ENCODE assay signal across 1 cellular context in the genomic region with DNA sequence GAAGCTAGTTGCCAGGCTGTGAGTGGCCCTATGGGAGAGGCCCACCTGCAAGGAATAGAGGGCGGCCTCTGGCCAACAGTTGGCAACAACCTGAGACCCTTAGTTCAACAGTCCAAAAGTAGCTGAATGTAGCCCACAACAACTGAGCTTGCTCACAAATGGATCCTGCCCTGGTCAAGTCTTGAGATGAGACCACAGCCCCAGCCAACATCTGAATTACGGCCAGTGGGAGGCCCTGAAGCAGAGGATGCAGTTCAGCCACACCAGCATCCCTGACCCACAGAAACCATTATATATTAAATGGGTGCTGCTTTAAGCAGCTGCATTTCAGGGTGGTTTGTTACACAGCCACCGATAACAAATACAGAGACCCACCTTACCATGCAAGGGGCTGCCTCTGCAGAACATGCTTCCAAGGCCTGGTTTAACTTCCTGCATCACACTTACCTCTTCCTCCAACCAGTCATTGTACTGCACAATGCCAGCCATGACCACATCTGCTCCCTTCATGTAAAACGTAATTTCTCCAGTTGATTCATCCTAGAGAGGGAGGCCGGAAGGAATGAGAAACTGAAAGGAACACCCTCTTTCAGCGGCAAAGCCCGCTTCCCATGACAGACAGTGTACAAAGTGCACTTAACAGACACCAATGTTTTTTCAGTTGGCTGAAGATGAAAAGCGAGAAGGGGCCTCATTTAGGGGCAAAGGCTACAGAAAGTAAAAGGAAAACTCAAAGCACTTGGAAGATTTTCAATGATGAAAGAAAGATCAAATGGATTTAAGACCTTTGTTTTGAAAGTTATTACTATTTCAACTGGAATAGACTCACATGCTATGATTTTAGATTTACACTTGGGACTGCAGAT.
TF ChIP-seq lines count a peak whose summit lies in the region.

No MANE protein-coding gene starts in this region.

TF ChIP-seq in HepG2, 621 proteins besides CTCF, POLR2A, EP300 and RAD21 (continued from another document and continues in another):
- TF ChIP-seq, protein P1, sequence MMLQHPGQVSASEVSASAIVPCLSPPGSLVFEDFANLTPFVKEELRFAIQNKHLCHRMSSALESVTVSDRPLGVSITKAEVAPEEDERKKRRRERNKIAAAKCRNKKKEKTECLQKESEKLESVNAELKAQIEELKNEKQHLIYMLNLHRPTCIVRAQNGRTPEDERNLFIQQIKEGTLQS (CRISPR knock-in tag; IDR thresholded peaks at IDR 0.05), result no peak; the same call in 1 of the 2 replicates
- TF ChIP-seq RBAK (CRISPR knock-in tag; IDR thresholded peaks at IDR 0.05) (peak; percentile 98), GATAD1 (CRISPR knock-in tag; IDR thresholded peaks at IDR 0.05) (no peak), NR2C2 (CRISPR knock-in tag; IDR thresholded peaks at IDR 0.05; ENCODE audit: borderline replicate concordance) (no peak), RARG (CRISPR knock-in tag; IDR thresholded peaks at IDR 0.05; ENCODE audit: low read depth) (no peak), ZC3H4 (CRISPR knock-in tag; IDR thresholded peaks at IDR 0.05; ENCODE audit: borderline replicate concordance) (0 out of 2 replicates have a peak, but pooled peaks have one; percentile 33), HOXD1 (CRISPR knock-in tag; IDR thresholded peaks at IDR 0.05) (no peak), KLF12 (CRISPR knock-in tag; IDR thresholded peaks at IDR 0.05; ENCODE audit: borderline replicate concordance) (no peak), PTBP1 (IDR thresholded peaks at IDR 0.05; ENCODE audit: low read depth, low read length, poor library complexity, severe bottlenecking) (no peak), SNAPC2 (CRISPR knock-in tag; IDR thresholded peaks at IDR 0.05) (no peak; the same call in 1 of the 2 replicates), AGO1 (IDR thresholded peaks at IDR 0.05; ENCODE audit: low read depth, low read length, poor library complexity, severe bottlenecking) (no peak), TBP (CRISPR knock-in tag; IDR thresholded peaks at IDR 0.05) (no peak), ZSCAN22 (CRISPR knock-in tag; IDR thresholded peaks at IDR 0.05) (no peak), SIX4 (CRISPR knock-in tag; IDR thresholded peaks at IDR 0.05) (peak; percentile 43; the same call in 1 of the 2 replicates), ZNF253 (CRISPR knock-in tag; IDR thresholded peaks at IDR 0.05; ENCODE audit: borderline replicate concordance) (no peak), NCOR1 (IDR thresholded peaks at IDR 0.05; ENCODE audit: borderline replicate concordance, low read length) (peak; percentile 84), ZNF792 (CRISPR knock-in tag; IDR thresholded peaks at IDR 0.05) (no peak), TCF12 (IDR thresholded peaks at IDR 0.05) (no peak), TCF12 (CRISPR knock-in tag; IDR thresholded peaks at IDR 0.05) (no peak), ELF1 (CRISPR knock-in tag; IDR thresholded peaks at IDR 0.05) (peak; percentile 39; the same call in 1 of the 2 replicates), ZNF674 (CRISPR knock-in tag; IDR thresholded peaks at IDR 0.05; ENCODE audit: low read depth) (no peak), SPEN (CRISPR knock-in tag; IDR thresholded peaks at IDR 0.05; ENCODE audit: low read depth) (0 out of 2 replicates have a peak, but pooled peaks have one; percentile 25), CEBPB (IDR thresholded peaks at IDR 0.05; ENCODE audit: borderline replicate concordance, low read depth, low read length) (no peak), ZNF20 (CRISPR knock-in tag; IDR thresholded peaks at IDR 0.05) (peak; percentile 100), SP2 (CRISPR knock-in tag; IDR thresholded peaks at IDR 0.05) (no peak)
- TF ChIP-seq, protein P2, sequence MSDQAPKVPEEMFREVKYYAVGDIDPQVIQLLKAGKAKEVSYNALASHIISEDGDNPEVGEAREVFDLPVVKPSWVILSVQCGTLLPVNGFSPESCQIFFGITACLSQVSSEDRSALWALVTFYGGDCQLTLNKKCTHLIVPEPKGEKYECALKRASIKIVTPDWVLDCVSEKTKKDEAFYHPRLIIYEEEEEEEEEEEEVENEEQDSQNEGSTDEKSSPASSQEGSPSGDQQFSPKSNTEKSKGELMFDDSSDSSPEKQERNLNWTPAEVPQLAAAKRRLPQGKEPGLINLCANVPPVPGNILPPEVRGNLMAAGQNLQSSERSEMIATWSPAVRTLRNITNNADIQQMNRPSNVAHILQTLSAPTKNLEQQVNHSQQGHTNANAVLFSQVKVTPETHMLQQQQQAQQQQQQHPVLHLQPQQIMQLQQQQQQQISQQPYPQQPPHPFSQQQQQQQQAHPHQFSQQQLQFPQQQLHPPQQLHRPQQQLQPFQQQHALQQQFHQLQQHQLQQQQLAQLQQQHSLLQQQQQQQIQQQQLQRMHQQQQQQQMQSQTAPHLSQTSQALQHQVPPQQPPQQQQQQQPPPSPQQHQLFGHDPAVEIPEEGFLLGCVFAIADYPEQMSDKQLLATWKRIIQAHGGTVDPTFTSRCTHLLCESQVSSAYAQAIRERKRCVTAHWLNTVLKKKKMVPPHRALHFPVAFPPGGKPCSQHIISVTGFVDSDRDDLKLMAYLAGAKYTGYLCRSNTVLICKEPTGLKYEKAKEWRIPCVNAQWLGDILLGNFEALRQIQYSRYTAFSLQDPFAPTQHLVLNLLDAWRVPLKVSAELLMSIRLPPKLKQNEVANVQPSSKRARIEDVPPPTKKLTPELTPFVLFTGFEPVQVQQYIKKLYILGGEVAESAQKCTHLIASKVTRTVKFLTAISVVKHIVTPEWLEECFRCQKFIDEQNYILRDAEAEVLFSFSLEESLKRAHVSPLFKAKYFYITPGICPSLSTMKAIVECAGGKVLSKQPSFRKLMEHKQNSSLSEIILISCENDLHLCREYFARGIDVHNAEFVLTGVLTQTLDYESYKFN (CRISPR knock-in tag; conservative IDR thresholded peaks at IDR 0.05), result peak; percentile 99
- TF ChIP-seq, protein P3, sequence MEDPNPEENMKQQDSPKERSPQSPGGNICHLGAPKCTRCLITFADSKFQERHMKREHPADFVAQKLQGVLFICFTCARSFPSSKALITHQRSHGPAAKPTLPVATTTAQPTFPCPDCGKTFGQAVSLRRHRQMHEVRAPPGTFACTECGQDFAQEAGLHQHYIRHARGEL (CRISPR knock-in tag; IDR thresholded peaks at IDR 0.05), result no peak
- TF ChIP-seq, protein P4, sequence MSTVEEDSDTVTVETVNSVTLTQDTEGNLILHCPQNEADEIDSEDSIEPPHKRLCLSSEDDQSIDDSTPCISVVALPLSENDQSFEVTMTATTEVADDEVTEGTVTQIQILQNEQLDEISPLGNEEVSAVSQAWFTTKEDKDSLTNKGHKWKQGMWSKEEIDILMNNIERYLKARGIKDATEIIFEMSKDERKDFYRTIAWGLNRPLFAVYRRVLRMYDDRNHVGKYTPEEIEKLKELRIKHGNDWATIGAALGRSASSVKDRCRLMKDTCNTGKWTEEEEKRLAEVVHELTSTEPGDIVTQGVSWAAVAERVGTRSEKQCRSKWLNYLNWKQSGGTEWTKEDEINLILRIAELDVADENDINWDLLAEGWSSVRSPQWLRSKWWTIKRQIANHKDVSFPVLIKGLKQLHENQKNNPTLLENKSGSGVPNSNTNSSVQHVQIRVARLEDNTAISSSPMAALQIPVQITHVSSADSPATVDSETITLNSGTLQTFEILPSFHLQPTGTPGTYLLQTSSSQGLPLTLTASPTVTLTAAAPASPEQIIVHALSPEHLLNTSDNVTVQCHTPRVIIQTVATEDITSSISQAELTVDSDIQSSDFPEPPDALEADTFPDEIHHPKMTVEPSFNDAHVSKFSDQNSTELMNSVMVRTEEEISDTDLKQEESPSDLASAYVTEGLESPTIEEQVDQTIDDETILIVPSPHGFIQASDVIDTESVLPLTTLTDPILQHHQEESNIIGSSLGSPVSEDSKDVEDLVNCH (CRISPR knock-in tag; IDR thresholded peaks at IDR 0.05), result no peak
- TF ChIP-seq, protein P5, sequence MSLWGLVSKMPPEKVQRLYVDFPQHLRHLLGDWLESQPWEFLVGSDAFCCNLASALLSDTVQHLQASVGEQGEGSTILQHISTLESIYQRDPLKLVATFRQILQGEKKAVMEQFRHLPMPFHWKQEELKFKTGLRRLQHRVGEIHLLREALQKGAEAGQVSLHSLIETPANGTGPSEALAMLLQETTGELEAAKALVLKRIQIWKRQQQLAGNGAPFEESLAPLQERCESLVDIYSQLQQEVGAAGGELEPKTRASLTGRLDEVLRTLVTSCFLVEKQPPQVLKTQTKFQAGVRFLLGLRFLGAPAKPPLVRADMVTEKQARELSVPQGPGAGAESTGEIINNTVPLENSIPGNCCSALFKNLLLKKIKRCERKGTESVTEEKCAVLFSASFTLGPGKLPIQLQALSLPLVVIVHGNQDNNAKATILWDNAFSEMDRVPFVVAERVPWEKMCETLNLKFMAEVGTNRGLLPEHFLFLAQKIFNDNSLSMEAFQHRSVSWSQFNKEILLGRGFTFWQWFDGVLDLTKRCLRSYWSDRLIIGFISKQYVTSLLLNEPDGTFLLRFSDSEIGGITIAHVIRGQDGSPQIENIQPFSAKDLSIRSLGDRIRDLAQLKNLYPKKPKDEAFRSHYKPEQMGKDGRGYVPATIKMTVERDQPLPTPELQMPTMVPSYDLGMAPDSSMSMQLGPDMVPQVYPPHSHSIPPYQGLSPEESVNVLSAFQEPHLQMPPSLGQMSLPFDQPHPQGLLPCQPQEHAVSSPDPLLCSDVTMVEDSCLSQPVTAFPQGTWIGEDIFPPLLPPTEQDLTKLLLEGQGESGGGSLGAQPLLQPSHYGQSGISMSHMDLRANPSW (CRISPR knock-in tag; IDR thresholded peaks at IDR 0.05; ENCODE audit: borderline replicate concordance), result no peak
- TF ChIP-seq, protein P6, sequence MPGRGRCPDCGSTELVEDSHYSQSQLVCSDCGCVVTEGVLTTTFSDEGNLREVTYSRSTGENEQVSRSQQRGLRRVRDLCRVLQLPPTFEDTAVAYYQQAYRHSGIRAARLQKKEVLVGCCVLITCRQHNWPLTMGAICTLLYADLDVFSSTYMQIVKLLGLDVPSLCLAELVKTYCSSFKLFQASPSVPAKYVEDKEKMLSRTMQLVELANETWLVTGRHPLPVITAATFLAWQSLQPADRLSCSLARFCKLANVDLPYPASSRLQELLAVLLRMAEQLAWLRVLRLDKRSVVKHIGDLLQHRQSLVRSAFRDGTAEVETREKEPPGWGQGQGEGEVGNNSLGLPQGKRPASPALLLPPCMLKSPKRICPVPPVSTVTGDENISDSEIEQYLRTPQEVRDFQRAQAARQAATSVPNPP (CRISPR knock-in tag; IDR thresholded peaks at IDR 0.05), result no peak
- TF ChIP-seq, protein P7, sequence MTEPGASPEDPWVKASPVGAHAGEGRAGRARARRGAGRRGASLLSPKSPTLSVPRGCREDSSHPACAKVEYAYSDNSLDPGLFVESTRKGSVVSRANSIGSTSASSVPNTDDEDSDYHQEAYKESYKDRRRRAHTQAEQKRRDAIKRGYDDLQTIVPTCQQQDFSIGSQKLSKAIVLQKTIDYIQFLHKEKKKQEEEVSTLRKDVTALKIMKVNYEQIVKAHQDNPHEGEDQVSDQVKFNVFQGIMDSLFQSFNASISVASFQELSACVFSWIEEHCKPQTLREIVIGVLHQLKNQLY (CRISPR knock-in tag; IDR thresholded peaks at IDR 0.05), result no peak
- TF ChIP-seq, protein P8, sequence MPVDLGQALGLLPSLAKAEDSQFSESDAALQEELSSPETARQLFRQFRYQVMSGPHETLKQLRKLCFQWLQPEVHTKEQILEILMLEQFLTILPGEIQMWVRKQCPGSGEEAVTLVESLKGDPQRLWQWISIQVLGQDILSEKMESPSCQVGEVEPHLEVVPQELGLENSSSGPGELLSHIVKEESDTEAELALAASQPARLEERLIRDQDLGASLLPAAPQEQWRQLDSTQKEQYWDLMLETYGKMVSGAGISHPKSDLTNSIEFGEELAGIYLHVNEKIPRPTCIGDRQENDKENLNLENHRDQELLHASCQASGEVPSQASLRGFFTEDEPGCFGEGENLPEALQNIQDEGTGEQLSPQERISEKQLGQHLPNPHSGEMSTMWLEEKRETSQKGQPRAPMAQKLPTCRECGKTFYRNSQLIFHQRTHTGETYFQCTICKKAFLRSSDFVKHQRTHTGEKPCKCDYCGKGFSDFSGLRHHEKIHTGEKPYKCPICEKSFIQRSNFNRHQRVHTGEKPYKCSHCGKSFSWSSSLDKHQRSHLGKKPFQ (CRISPR knock-in tag; IDR thresholded peaks at IDR 0.05; ENCODE audit: insufficient replicate concordance), result no peak
- TF ChIP-seq, protein P9, sequence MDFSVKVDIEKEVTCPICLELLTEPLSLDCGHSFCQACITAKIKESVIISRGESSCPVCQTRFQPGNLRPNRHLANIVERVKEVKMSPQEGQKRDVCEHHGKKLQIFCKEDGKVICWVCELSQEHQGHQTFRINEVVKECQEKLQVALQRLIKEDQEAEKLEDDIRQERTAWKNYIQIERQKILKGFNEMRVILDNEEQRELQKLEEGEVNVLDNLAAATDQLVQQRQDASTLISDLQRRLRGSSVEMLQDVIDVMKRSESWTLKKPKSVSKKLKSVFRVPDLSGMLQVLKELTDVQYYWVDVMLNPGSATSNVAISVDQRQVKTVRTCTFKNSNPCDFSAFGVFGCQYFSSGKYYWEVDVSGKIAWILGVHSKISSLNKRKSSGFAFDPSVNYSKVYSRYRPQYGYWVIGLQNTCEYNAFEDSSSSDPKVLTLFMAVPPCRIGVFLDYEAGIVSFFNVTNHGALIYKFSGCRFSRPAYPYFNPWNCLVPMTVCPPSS (IDR thresholded peaks at IDR 0.05), result no peak
- TF ChIP-seq, protein P10, sequence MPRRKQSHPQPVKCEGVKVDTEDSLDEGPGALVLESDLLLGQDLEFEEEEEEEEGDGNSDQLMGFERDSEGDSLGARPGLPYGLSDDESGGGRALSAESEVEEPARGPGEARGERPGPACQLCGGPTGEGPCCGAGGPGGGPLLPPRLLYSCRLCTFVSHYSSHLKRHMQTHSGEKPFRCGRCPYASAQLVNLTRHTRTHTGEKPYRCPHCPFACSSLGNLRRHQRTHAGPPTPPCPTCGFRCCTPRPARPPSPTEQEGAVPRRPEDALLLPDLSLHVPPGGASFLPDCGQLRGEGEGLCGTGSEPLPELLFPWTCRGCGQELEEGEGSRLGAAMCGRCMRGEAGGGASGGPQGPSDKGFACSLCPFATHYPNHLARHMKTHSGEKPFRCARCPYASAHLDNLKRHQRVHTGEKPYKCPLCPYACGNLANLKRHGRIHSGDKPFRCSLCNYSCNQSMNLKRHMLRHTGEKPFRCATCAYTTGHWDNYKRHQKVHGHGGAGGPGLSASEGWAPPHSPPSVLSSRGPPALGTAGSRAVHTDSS (CRISPR knock-in tag; conservative IDR thresholded peaks at IDR 0.05), result no peak
- TF ChIP-seq, protein P11, sequence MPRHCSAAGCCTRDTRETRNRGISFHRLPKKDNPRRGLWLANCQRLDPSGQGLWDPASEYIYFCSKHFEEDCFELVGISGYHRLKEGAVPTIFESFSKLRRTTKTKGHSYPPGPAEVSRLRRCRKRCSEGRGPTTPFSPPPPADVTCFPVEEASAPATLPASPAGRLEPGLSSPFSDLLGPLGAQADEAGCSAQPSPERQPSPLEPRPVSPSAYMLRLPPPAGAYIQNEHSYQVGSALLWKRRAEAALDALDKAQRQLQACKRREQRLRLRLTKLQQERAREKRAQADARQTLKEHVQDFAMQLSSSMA (CRISPR knock-in tag; IDR thresholded peaks at IDR 0.05), result no peak
- TF ChIP-seq, protein P12, sequence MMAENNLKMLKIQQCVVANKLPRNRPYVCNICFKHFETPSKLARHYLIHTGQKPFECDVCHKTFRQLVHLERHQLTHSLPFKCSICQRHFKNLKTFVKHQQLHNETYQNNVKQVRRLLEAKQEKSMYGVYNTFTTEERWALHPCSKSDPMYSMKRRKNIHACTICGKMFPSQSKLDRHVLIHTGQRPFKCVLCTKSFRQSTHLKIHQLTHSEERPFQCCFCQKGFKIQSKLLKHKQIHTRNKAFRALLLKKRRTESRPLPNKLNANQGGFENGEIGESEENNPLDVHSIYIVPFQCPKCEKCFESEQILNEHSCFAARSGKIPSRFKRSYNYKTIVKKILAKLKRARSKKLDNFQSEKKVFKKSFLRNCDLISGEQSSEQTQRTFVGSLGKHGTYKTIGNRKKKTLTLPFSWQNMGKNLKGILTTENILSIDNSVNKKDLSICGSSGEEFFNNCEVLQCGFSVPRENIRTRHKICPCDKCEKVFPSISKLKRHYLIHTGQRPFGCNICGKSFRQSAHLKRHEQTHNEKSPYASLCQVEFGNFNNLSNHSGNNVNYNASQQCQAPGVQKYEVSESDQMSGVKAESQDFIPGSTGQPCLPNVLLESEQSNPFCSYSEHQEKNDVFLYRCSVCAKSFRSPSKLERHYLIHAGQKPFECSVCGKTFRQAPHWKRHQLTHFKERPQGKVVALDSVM (CRISPR knock-in tag; IDR thresholded peaks at IDR 0.05), result no peak
